ENCODE assay signal across 16 cellular contexts in genomic region chr12:14910090-14910915, GRCh38. TPM values are rescaled to one million over a fixed set of nuclear protein-coding genes. Genes with fewer than 3 reads are reported as not detected.
DNase-seq lines count a peak whose midpoint lies in the region; ATAC-seq and TF ChIP-seq lines count a peak whose summit lies in the region.
"Had no signal": no experiment of that assay in that cellular context is flagged by ENCODE, and none has a peak within 500 bp of the region (broad histone marks: within the 10 kb centered on the region; RNA-seq: fewer than 3 reads in every experiment).

No MANE protein-coding gene starts in this region.

- peak; percentile 37 to 51 (median 44) for DNase-seq in stimulated activated CD4-positive, alpha-beta T cell treated with anti-CD3 and anti-CD28 coated beads, Interleukin-12 subunit alpha, Interleukin-12 subunit beta, amount 100 ng/mL, for 48 hours (ENCODE audit: low read depth in 2 of 3, low spot score in 1 of 3)
- no peak for DNase-seq in stimulated activated CD4-positive, alpha-beta T cell treated with anti-CD3 and anti-CD28 coated beads, Interleukin-4, amount 100 ng/mL, for 4 hours
- peak; percentile 45 for DNase-seq in activated naive CD8-positive, alpha-beta T cell treated with anti-CD3 and anti-CD28 coated beads for 36 hours
- peak; percentile 76 for DNase-seq in iris pigment epithelial cell (ENCODE audit: low read depth)
- DNase-seq in suprapubic skin (ENCODE audit: low spot score in 2 of 2), result no peak
- DNase-seq in type B pancreatic cell (ENCODE audit: extremely low spot score, unreplicated experiment), result no peak
- no peak for DNase-seq in erythroblast (lab: John Stamatoyannopoulos, UW)
- DNase-seq: amniotic stem cell, C1 segment of cervical spinal cord, Karpas-422, lower lobe of right lung, NCI-H446 treated with DMSO at 0.1 percent for 48 hours, sigmoid colon, T-helper 17 cell, thyroid gland had no signal

- peaks cover 2% of the 10 kb centered on the region for H3K9me3 Mint-ChIP-seq in activated naive CD8-positive, alpha-beta T cell treated with anti-CD3 and anti-CD28 coated beads for 36 hours
- peaks cover 3% of the 10 kb centered on the region for H3K9me3 Mint-ChIP-seq in type B pancreatic cell

- H3K27ac Mint-ChIP-seq in activated naive CD8-positive, alpha-beta T cell treated with anti-CD3 and anti-CD28 coated beads for 36 hours, result peak overlapping the region; percentile 86
- H3K27ac Mint-ChIP-seq in type B pancreatic cell, result no peak overlapping the region

- H3K27me3 Mint-ChIP-seq in activated naive CD8-positive, alpha-beta T cell treated with anti-CD3 and anti-CD28 coated beads for 36 hours, result no peaks in the 10 kb centered on the region
- H3K27me3 Mint-ChIP-seq in type B pancreatic cell, result no peaks in the 10 kb centered on the region
- H3K27me3 Mint-ChIP-seq: T-helper 17 cell had no signal

- TF ChIP-seq POLR2A in suprapubic skin (IDR thresholded peaks at IDR 0.05), result no peak
- TF ChIP-seq POLR2A in erythroblast (IDR thresholded peaks at IDR 0.05; ENCODE audit: low read length), result no peak

- no peak overlapping the region for H3K4me3 ChIP-seq in suprapubic skin
- H3K4me3 ChIP-seq: lower lobe of right lung, sigmoid colon, thyroid gland had no signal

- TF ChIP-seq CTCF in suprapubic skin (IDR thresholded peaks at IDR 0.05) (no peak), type B pancreatic cell (conservative IDR thresholded peaks at IDR 0.05) (no peak)

- WGBS in suprapubic skin, result 78% methylated on average over 5 of the region's 5 CpGs

- H3K4me1 Mint-ChIP-seq in activated naive CD8-positive, alpha-beta T cell treated with anti-CD3 and anti-CD28 coated beads for 36 hours, result peaks cover 41% of the 10 kb centered on the region
- peaks cover 16% of the 10 kb centered on the region for H3K4me1 Mint-ChIP-seq in type B pancreatic cell (ENCODE audit: unreplicated experiment)

- peaks cover 36% of the 10 kb centered on the region for H3K36me3 Mint-ChIP-seq in activated naive CD8-positive, alpha-beta T cell treated with anti-CD3 and anti-CD28 coated beads for 36 hours
- peaks cover 41% of the 10 kb centered on the region for H3K36me3 Mint-ChIP-seq in type B pancreatic cell

- no peak for ATAC-seq in HG03520 (IDR thresholded peaks at IDR 0.05; ENCODE audit: unreplicated experiment)
- ATAC-seq: lower lobe of right lung, T-helper 17 cell had no signal

- no peaks in the 10 kb centered on the region for H3K27me3 ChIP-seq in suprapubic skin
- H3K27me3 ChIP-seq: sigmoid colon, thyroid gland had no signal

- H3K4me1 ChIP-seq in suprapubic skin, result peaks cover 30% of the 10 kb centered on the region

- H3K27ac ChIP-seq in suprapubic skin, result peak overlapping the region; percentile 32
- H3K27ac ChIP-seq: lower lobe of right lung, sigmoid colon, thyroid gland had no signal

- peak overlapping the region; percentile 15 for H3K4me3 Mint-ChIP-seq in activated naive CD8-positive, alpha-beta T cell treated with anti-CD3 and anti-CD28 coated beads for 36 hours
- H3K4me3 Mint-ChIP-seq in type B pancreatic cell, result no peak overlapping the region
- H3K4me3 Mint-ChIP-seq: T-helper 17 cell had no signal

- H3K9me3 ChIP-seq in suprapubic skin, result no peaks in the 10 kb centered on the region
- H3K9me3 ChIP-seq: lower lobe of right lung, sigmoid colon, thyroid gland had no signal

- no peaks in the 10 kb centered on the region for H3K36me3 ChIP-seq in suprapubic skin
- H3K36me3 ChIP-seq: lower lobe of right lung, sigmoid colon, thyroid gland had no signal

- no peak for TF ChIP-seq EP300 in suprapubic skin (IDR thresholded peaks at IDR 0.05)

RNA-seq across cellular contexts. Expression of gene MGP, which starts 24.6 kb away (rescaled TPM):
- total RNA-seq in activated naive CD8-positive, alpha-beta T cell treated with anti-CD3 and anti-CD28 coated beads for 36 hours, result not detected
- total RNA-seq in suprapubic skin (100 to 1,000 TPM in 1 of 4 donors, 10 to 100 TPM in 3; 43.5 to 135 (median 58.3) TPM), type B pancreatic cell (ENCODE audit: low replicate concordance) (5.4 and 41.1 TPM in 2 replicates)

RNA-seq across cellular contexts. Expression of gene ERP27, which starts 28.0 kb away (rescaled TPM):
- 1 to 10 TPM; 1.3 to 1.6 TPM for total RNA-seq in activated naive CD8-positive, alpha-beta T cell treated with anti-CD3 and anti-CD28 coated beads for 36 hours
- total RNA-seq in suprapubic skin (1 to 10 TPM in 1 of 4 donors, under 1 TPM in 2, not detected in 1; 0.21 to 2.5 (median 0.91) TPM), type B pancreatic cell (ENCODE audit: low replicate concordance) (12.4 and 42.3 TPM in 2 replicates)
- total RNA-seq: sigmoid colon had no signal

RNA-seq across cellular contexts. Expression of gene ARHGDIB, which starts 51.1 kb away (rescaled TPM):
- 100 to 1,000 TPM; 652 to 665 TPM for total RNA-seq in activated naive CD8-positive, alpha-beta T cell treated with anti-CD3 and anti-CD28 coated beads for 36 hours
- total RNA-seq in suprapubic skin (100 to 1,000 TPM in 1 of 4 donors, 10 to 100 TPM in 3; 74.7 to 109 (median 85.4) TPM), type B pancreatic cell (ENCODE audit: low replicate concordance) (17.0 and 60.8 TPM in 2 replicates)

Comparison
In these comparisons a context has a peak if more than half of its experiments do, and no peak if none do; other contexts are left out.
1. DNase-seq: peak in stimulated activated CD4-positive, alpha-beta T cell treated with anti-CD3 and anti-CD28 coated beads, Interleukin-12 subunit alpha, Interleukin-12 subunit beta, amount 100 ng/mL, for 48 hours (3 of 3), activated naive CD8-positive, alpha-beta T cell treated with anti-CD3 and anti-CD28 coated beads for 36 hours (single experiment) and iris pigment epithelial cell (single experiment); none in stimulated activated CD4-positive, alpha-beta T cell treated with anti-CD3 and anti-CD28 coated beads, Interleukin-4, amount 100 ng/mL, for 4 hours (0 of 2), suprapubic skin (0 of 2), type B pancreatic cell (single experiment) and erythroblast (0 of 2).
2. RNA of gene ARHGDIB, which starts 51.1 kb away (total RNA-seq): 652 to 665 TPM in activated naive CD8-positive, alpha-beta T cell treated with anti-CD3 and anti-CD28 coated beads for 36 hours; 74.7 to 109 TPM in suprapubic skin and 17.0 to 60.8 TPM in type B pancreatic cell; every median in the first group is over 4 times any median in the second.